Comparison of ENCODE assay signal across 11 cellular contexts in the genomic region with DNA sequence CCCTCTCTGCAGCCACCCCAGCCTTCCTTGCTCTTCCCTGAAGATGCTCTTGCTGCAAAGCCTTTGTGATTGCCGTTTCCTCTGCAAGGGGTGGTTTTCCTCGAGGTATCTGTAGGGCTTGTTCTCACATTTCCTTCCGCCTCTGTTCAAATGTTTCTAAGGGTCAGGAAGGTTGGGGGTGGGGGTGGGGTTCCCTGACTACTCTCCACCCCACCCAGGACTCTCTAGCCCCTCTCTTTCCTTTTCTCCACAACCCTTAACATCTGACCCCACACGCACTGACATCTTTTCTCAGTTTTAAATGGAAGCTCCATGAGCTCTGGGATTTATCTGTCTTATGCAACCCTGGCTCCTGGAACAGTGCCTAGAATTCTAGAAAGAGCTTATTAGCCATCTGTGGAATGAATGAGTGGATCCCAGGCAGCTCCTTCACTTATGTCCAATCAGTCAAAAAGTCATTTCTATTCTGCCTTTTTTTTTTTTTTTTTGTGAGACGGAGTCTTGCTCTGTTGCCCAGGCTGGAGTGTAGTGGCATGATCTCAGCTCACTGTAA. TPM values are rescaled to one million over a fixed set of nuclear protein-coding genes. Genes with fewer than 3 reads are reported as not detected.
DNase-seq lines count a peak whose midpoint lies in the region; ATAC-seq and TF ChIP-seq lines count a peak whose summit lies in the region.
"Had no signal": no experiment of that assay in that cellular context is flagged by ENCODE, and none has a peak within 500 bp of the region (broad histone marks: within the 10 kb centered on the region; RNA-seq: fewer than 3 reads in every experiment).

No MANE protein-coding gene starts in this region.

- peaks cover 6% of the 10 kb centered on the region for H3K9me3 ChIP-seq in A673 (ENCODE audit: low read depth, low read length, poor library complexity, severe bottlenecking)
- no peaks in the 10 kb centered on the region for H3K9me3 ChIP-seq in right lobe of liver

- DNase-seq in A673 (ENCODE audit: low spot score) (peak; percentile 87), LoVo (ENCODE audit: low spot score) (peak; percentile 18), chondrocyte (ENCODE audit: low spot score) (no peak), right lobe of liver (peak in 1 of 3 donors; percentile 58), DMS53 treated with DMSO at 0.1 percent for 48 hours (lab: John Stamatoyannopoulos, UW; ENCODE audit: unreplicated experiment) (no peak)
- DNase-seq in activated T-cell treated with anti-CD3 and anti-CD28 coated beads, Interleukin-2, amount 50 U/mL, for 1 hour: no peak
- DNase-seq: effector CD4-positive, alpha-beta T cell; SHP77 had no signal

- 33% methylated on average over 4 of the region's 5 CpGs for WGBS in right lobe of liver (ENCODE audit: insufficient coverage, low coverage, low lambda C conversion rate, missing lambda C conversion rate)

- H3K27me3 Mint-ChIP-seq in chondrocyte (ENCODE audit: low read depth): peaks cover 2% of the 10 kb centered on the region

- POLR2A ChIA-PET in A673 (lab: Charles Lee; ENCODE audit: low non-redundant PET): interaction anchor here (0.6 to 0.9 kb wide), 2 partner anchors 18 to 135 kb away, joined by 4 to 8 read pairs; no protein-coding TSS in a partner anchor

- H3K4me1 Mint-ChIP-seq in chondrocyte (ENCODE audit: low read depth): peaks cover 7% of the 10 kb centered on the region

- peak overlapping the region; percentile 60 for H3K27ac Mint-ChIP-seq in chondrocyte (ENCODE audit: unreplicated experiment)

- no peak for TF ChIP-seq POLR2A in right lobe of liver (IDR thresholded peaks at IDR 0.05)

- H3K36me3 Mint-ChIP-seq in chondrocyte (ENCODE audit: low read depth): peaks cover 3% of the 10 kb centered on the region

- TF ChIP-seq CTCF in A673 (conservative IDR thresholded peaks at IDR 0.05; ENCODE audit: low read depth, low read length) (no peak), chondrocyte (IDR thresholded peaks at IDR 0.05) (no peak), right lobe of liver (IDR thresholded peaks at IDR 0.05) (no peak)

- CTCF ChIA-PET in A673 (lab: Charles Lee): interaction anchor here (0.7 kb wide), 1 partner anchor 59 kb away, joined by 3 read pairs; no protein-coding TSS in a partner anchor

- no peak overlapping the region for H3K4me3 Mint-ChIP-seq in chondrocyte (ENCODE audit: unreplicated experiment)

- no TSS peak for BruUV-seq in A673 (replicated peaks; lab: Mats Ljungman, UMichigan)

- peaks cover 11% of the 10 kb centered on the region for H3K9me3 Mint-ChIP-seq in chondrocyte (ENCODE audit: low read depth)

- intact Hi-C loops in A673 (cut with micrococcal nuclease; ENCODE audit: unreplicated experiment) (no loop called here), right lobe of liver (cut with DNase I) (no loop called here)

- H3K27ac ChIP-seq in A673 (ENCODE audit: low read depth, low read length, poor library complexity, severe bottlenecking) (peak overlapping the region; percentile 26), right lobe of liver (no peak overlapping the region)
- H3K27ac ChIP-seq: KMS-11 had no signal

- peak; percentile 70 to 84 (median 77) for ATAC-seq in right lobe of liver
- no peak for ATAC-seq in GM19397 (IDR thresholded peaks at IDR 0.05; ENCODE audit: unreplicated experiment)
- ATAC-seq in GM21737 (IDR thresholded peaks at IDR 0.05; ENCODE audit: unreplicated experiment): no peak

- H3K4me1 ChIP-seq in A673 (ENCODE audit: insufficient read depth, low read length, poor library complexity, severe bottlenecking) (peaks cover 5% of the 10 kb centered on the region), right lobe of liver (no peaks in the 10 kb centered on the region)

- H3K4me3 ChIP-seq in A673 (ENCODE audit: low read depth, low read length, poor library complexity, severe bottlenecking) (no peak overlapping the region), right lobe of liver (no peak overlapping the region)

- H3K36me3 ChIP-seq in A673 (ENCODE audit: insufficient read depth, low read length, poor library complexity, severe bottlenecking) (no peaks in the 10 kb centered on the region), right lobe of liver (no peaks in the 10 kb centered on the region)

- H3K27me3 ChIP-seq in A673 (replicated peaks; ENCODE audit: insufficient read depth, low read depth, low read length, poor library complexity) (no peaks in the 10 kb centered on the region), right lobe of liver (no peaks in the 10 kb centered on the region)

RNA-seq across cellular contexts. Expression of gene ZNF362, which starts 27.3 kb away (rescaled TPM):
- 40.1 and 55.7 TPM in 2 replicates for total RNA-seq in A673 (2021)
- total RNA-seq in chondrocyte: 84.1 to 122 TPM (median 85.0 TPM) in 3 replicates
- total RNA-seq in right lobe of liver: 1 to 10 TPM; 3.4 to 8.4 (median 7.0) TPM

RNA-seq across cellular contexts. Expression of gene TRIM62, which starts 47.2 kb away (rescaled TPM):
- total RNA-seq in A673 (2021) (2.8 and 3.5 TPM in 2 replicates), chondrocyte (17.3 to 35.1 TPM (median 17.7 TPM) in 3 replicates), right lobe of liver (1 to 10 TPM; 1.1 to 2.4 (median 1.7) TPM)

Comparison
In these comparisons a context has a peak if more than half of its experiments do, and no peak if none do; other contexts are left out.
1. DNase-seq: peak in A673 (single experiment) and LoVo (single experiment); none in chondrocyte (single experiment), DMS53 treated with DMSO at 0.1 percent for 48 hours (single experiment) and activated T-cell treated with anti-CD3 and anti-CD28 coated beads, Interleukin-2, amount 50 U/mL, for 1 hour (single experiment).
2. ATAC-seq: peak in right lobe of liver (4 of 4); none in GM19397 (single experiment) and GM21737 (single experiment).